In the genomic region with DNA sequence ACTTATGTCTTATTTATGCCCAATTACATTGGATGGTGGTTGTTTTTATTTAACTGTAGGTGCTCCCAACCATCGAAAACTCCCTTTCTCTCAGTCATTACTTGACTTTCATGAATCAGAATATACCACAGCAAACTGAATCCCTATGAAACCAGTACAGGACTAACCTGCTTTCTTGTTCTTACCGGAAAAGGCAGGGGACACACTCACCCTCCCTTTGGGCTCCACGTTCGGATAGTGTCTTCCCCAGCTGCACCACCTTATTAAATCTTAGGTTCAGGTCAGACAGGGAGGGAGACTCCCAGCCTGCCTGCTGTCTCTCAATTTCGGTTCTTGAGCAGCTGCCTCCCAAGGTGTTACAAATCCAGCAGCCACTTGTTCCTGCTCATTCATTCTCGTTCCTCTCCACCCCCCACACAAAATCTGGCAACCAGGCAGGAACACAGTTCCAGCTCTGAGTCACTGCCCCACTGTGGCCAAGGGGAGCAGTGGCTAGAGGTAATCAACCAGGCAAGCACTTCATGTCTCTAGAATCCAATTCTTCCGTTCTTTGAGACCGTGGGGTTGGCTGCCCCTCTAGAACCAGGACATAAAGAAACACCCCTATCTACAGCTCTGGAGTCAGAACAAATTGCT, we compare ENCODE assay signal across 8 cellular contexts.
DNase-seq lines count a peak whose midpoint lies in the region; ATAC-seq and TF ChIP-seq lines count a peak whose summit lies in the region.

No MANE protein-coding gene starts in this region.

- no peak overlapping the region for H3K4me3 Mint-ChIP-seq in activated CD4-positive, alpha-beta T cell treated with anti-CD3 and anti-CD28 coated beads for 36 hours
- no peak overlapping the region for H3K4me3 Mint-ChIP-seq in activated CD4-positive, alpha-beta T cell treated with anti-CD3 and anti-CD28 coated beads, Interleukin-2, amount 10 ng/mL, durations not matched to agents 24 days and 14 days

- no peak overlapping the region for H3K4me2 ChIP-seq in OCI-LY7 (ENCODE audit: low read length)

- H3K4me3 ChIP-seq in OCI-LY7 (ENCODE audit: low read depth, low read length, poor library complexity, severe bottlenecking), result no peak overlapping the region

- CTCF ChIA-PET in activated CD4-positive, alpha-beta T cell treated with anti-CD3 and anti-CD28 coated beads for 36 hours (lab: Charles Lee), result interaction anchor here (1.0 to 1.4 kb wide), 2 partner anchors 11 to 61 kb away, joined by 3 to 4 read pairs; no protein-coding TSS in a partner anchor
- CTCF ChIA-PET in OCI-LY7 (lab: Charles Lee; ENCODE audit: unreplicated experiment), result no interaction called here

- no peaks in the 10 kb centered on the region for H3K9me3 ChIP-seq in OCI-LY7 (ENCODE audit: low read length)

- H3K9me2 ChIP-seq in OCI-LY7 (ENCODE audit: insufficient read depth, low read length), result no peaks in the 10 kb centered on the region

- intact Hi-C loops in activated CD4-positive, alpha-beta T cell treated with anti-CD3 and anti-CD28 coated beads for 36 hours (cut with DNase I, micrococcal nuclease), result no loop called here
- intact Hi-C loops in activated CD4-positive, alpha-beta T cell treated with anti-CD3 and anti-CD28 coated beads, Interleukin-2, amount 10 ng/mL, durations not matched to agents 24 days and 14 days (cut with micrococcal nuclease), result no loop called here
- intact Hi-C loops in left cardiac atrium (cut with DNase I) (no loop called here), OCI-LY7 (cut with micrococcal nuclease; ENCODE audit: unreplicated experiment) (no loop called here)

- peak; percentile 19 for ATAC-seq in activated CD4-positive, alpha-beta T cell treated with anti-CD3 and anti-CD28 coated beads for 36 hours
- ATAC-seq in left cardiac atrium, result peak; percentile 82 to 92

- BruUV-seq in OCI-LY7 (replicated peaks; lab: Mats Ljungman, UMichigan), result no TSS peak

- peaks cover 4% of the 10 kb centered on the region for H3K4me1 Mint-ChIP-seq in activated CD4-positive, alpha-beta T cell treated with anti-CD3 and anti-CD28 coated beads for 36 hours
- H3K4me1 Mint-ChIP-seq in activated CD4-positive, alpha-beta T cell treated with anti-CD3 and anti-CD28 coated beads, Interleukin-2, amount 10 ng/mL, durations not matched to agents 24 days and 14 days, result peaks cover 8% of the 10 kb centered on the region

- H4K20me1 ChIP-seq in OCI-LY7 (ENCODE audit: insufficient read depth, low read length), result no peaks in the 10 kb centered on the region

- no peak overlapping the region for H2AFZ ChIP-seq in OCI-LY7 (ENCODE audit: low read length)

- no peaks in the 10 kb centered on the region for H3K79me2 ChIP-seq in OCI-LY7 (ENCODE audit: insufficient read depth, low read depth, low read length)

- no peaks in the 10 kb centered on the region for H3K4me1 ChIP-seq in OCI-LY7 (ENCODE audit: insufficient read depth, low read length, poor library complexity, severe bottlenecking)

- H3K36me3 ChIP-seq in OCI-LY7 (ENCODE audit: insufficient read depth, low read length), result no peaks in the 10 kb centered on the region

- POLR2A ChIA-PET in activated CD4-positive, alpha-beta T cell treated with anti-CD3 and anti-CD28 coated beads for 36 hours (lab: Charles Lee), result no interaction called here
- POLR2A ChIA-PET in OCI-LY7 (lab: Charles Lee), result interaction anchor here (0.7 kb wide), 1 partner anchor 11 kb away, joined by 4 read pairs; no protein-coding TSS in a partner anchor

- H3K9me3 Mint-ChIP-seq in activated CD4-positive, alpha-beta T cell treated with anti-CD3 and anti-CD28 coated beads for 36 hours (ENCODE audit: low read depth), result no peaks in the 10 kb centered on the region
- H3K9me3 Mint-ChIP-seq in activated CD4-positive, alpha-beta T cell treated with anti-CD3 and anti-CD28 coated beads, Interleukin-2, amount 10 ng/mL, durations not matched to agents 24 days and 14 days, result no peaks in the 10 kb centered on the region

- peaks cover 2% of the 10 kb centered on the region for H3K27me3 Mint-ChIP-seq in activated CD4-positive, alpha-beta T cell treated with anti-CD3 and anti-CD28 coated beads for 36 hours
- peaks cover 5% of the 10 kb centered on the region for H3K27me3 Mint-ChIP-seq in activated CD4-positive, alpha-beta T cell treated with anti-CD3 and anti-CD28 coated beads, Interleukin-2, amount 10 ng/mL, durations not matched to agents 24 days and 14 days

- TF ChIP-seq CTCF in OCI-LY7 (conservative IDR thresholded peaks at IDR 0.05; ENCODE audit: low read length), result no peak

- H3K27ac Mint-ChIP-seq in activated CD4-positive, alpha-beta T cell treated with anti-CD3 and anti-CD28 coated beads for 36 hours, result no peak overlapping the region
- no peak overlapping the region for H3K27ac Mint-ChIP-seq in activated CD4-positive, alpha-beta T cell treated with anti-CD3 and anti-CD28 coated beads, Interleukin-2, amount 10 ng/mL, durations not matched to agents 24 days and 14 days

- no peaks in the 10 kb centered on the region for H3K36me3 Mint-ChIP-seq in activated CD4-positive, alpha-beta T cell treated with anti-CD3 and anti-CD28 coated beads for 36 hours (ENCODE audit: low read depth)
- no peaks in the 10 kb centered on the region for H3K36me3 Mint-ChIP-seq in activated CD4-positive, alpha-beta T cell treated with anti-CD3 and anti-CD28 coated beads, Interleukin-2, amount 10 ng/mL, durations not matched to agents 24 days and 14 days (ENCODE audit: low read depth)

- no peak overlapping the region for H3K27ac ChIP-seq in substantia nigra (ENCODE audit: low read depth, low read length, poor library complexity, severe bottlenecking)
- no peak overlapping the region for H3K27ac ChIP-seq in OCI-LY7 (ENCODE audit: low read depth, low read length, poor library complexity, severe bottlenecking)

- DNase-seq in activated CD4-positive, alpha-beta T cell treated with anti-CD3 and anti-CD28 coated beads for 36 hours, result no peak
- DNase-seq in activated CD4-positive, alpha-beta T cell treated with anti-CD3 and anti-CD28 coated beads, Interleukin-2, amount 10 ng/mL, durations not matched to agents 24 days and 14 days, result no peak
- peak; percentile 35 for DNase-seq in RPMI8226
- peak; percentile 68 for DNase-seq in left cardiac atrium
- peak in 25 of 49 donors; percentile 1 to 63 (median 20) for DNase-seq in substantia nigra (lab: John Stamatoyannopoulos, UW)
- DNase-seq in dedifferentiated amniotic fluid mesenchymal stem cell (ENCODE audit: extremely low spot score), result no peak
- no peak for DNase-seq in OCI-LY7 (ENCODE audit: low spot score)
- DNase-seq in central memory CD4-positive, alpha-beta T cell, result no peak

Comparison
In these comparisons a context has a peak if more than half of its experiments do, and no peak if none do; other contexts are left out.
1. DNase-seq: peak in RPMI8226 (single experiment), left cardiac atrium (single experiment) and substantia nigra (25 of 49); none in activated CD4-positive, alpha-beta T cell treated with anti-CD3 and anti-CD28 coated beads for 36 hours (single experiment), activated CD4-positive, alpha-beta T cell treated with anti-CD3 and anti-CD28 coated beads, Interleukin-2, amount 10 ng/mL, durations not matched to agents 24 days and 14 days (single experiment), dedifferentiated amniotic fluid mesenchymal stem cell (single experiment), OCI-LY7 (single experiment) and central memory CD4-positive, alpha-beta T cell (single experiment).